Comparison of ENCODE assay signal across 21 cellular contexts in genomic region chr3:50326182-50326541, GRCh38. TPM values are rescaled to one million over a fixed set of nuclear protein-coding genes. Genes with fewer than 3 reads are reported as not detected.
A peak's percentile ranks its signal among the peaks of the same experiment; 100 is the strongest.
DNase-seq lines count a peak whose midpoint lies in the region; ATAC-seq, FAIRE-seq and TF ChIP-seq lines count a peak whose summit lies in the region.
"Had no signal": no experiment of that assay in that cellular context is flagged by ENCODE, and none has a peak within 500 bp of the region (broad histone marks: within the 10 kb centered on the region; RNA-seq: fewer than 3 reads in every experiment).

No MANE protein-coding gene starts in this region.

- TF ChIP-seq EP300 in HepG2 (IDR thresholded peaks at IDR 0.05; ENCODE audit: low read depth in 2 of 2, low read length in 2 of 2), result no peak
- no peak for TF ChIP-seq EP300 in HepG2 (CRISPR knock-in tag; IDR thresholded peaks at IDR 0.05; ENCODE audit: borderline replicate concordance)

- no peaks in the 10 kb centered on the region for H3K9me3 ChIP-seq in HepG2 (ENCODE audit: low read length)
- H3K9me3 ChIP-seq in right lobe of liver, result no peaks in the 10 kb centered on the region
- H3K9me3 ChIP-seq in T-helper 17 cell (ENCODE audit: control insufficient read depth, low read length, poor library complexity, severe bottlenecking), result no peaks in the 10 kb centered on the region
- H3K9me3 ChIP-seq in esophagus squamous epithelium, result no peaks in the 10 kb centered on the region
- H3K9me3 ChIP-seq: pancreas, SK-N-SH, thoracic aorta had no signal

- TF ChIP-seq RAD21 in HepG2 (CRISPR knock-in tag; IDR thresholded peaks at IDR 0.05), result no peak

- POLR2A ChIA-PET in HepG2 (lab: Yijun Ruan, JAX), result interaction anchor here (3.5 kb wide), 1 partner anchor 11 kb away, joined by 66 read pairs; no protein-coding TSS in a partner anchor

- H3K4me1 ChIP-seq in HepG2 (ENCODE audit: insufficient read depth, low read length), result peaks cover 60% of the 10 kb centered on the region
- peaks cover 0 to 33% (median 15%) of the 10 kb centered on the region in 4 donors for H3K4me1 ChIP-seq in right lobe of liver
- H3K4me1 ChIP-seq in esophagus squamous epithelium, result peaks cover 39 to 75% (median 40%) of the 10 kb centered on the region in 3 donors

- no TSS peak for BruUV-seq in HepG2 (replicated peaks; lab: Mats Ljungman, UMichigan)

- no peaks in the 10 kb centered on the region for H3K9me3 Mint-ChIP-seq in stimulated activated memory B cell treated with anti-CD40 and anti-IgM and Interleukin-4, amounts not matched to agents 10 μg/mL and 1 μg/mL and 100 μg/mL, for 72 hours

- no peaks in the 10 kb centered on the region for H4K20me1 ChIP-seq in HepG2 (ENCODE audit: insufficient read depth, low read length)

- no peak for FAIRE-seq in HepG2 (lab: Jason Lieb, UNC)
- FAIRE-seq: colon, endothelial cell of umbilical vein, pancreas had no signal

- intact Hi-C loops in HepG2 (cut with micrococcal nuclease; ENCODE audit: unreplicated experiment) (no loop called here), right lobe of liver (cut with DNase I) (loop anchor here in 1 of 2 donors (5.0 kb wide), 1 partner anchor 49 kb away; the partner anchor contains the start of gene LSMEM2), esophagus squamous epithelium (cut with DNase I) (loop anchor here (10.0 kb wide), 1 partner anchor 51 kb away; the partner anchor contains the start of gene LSMEM2)

- H3K36me3 ChIP-seq in HepG2 (replicated peaks in 1 of 2; ENCODE audit: control insufficient read depth in 1 of 2, insufficient read depth in 2 of 2, low read length in 2 of 2) (peaks cover 8 to 28% of the 10 kb centered on the region in 2 experiments), right lobe of liver (peaks cover 4 to 21% (median 9%) of the 10 kb centered on the region in 4 donors), esophagus squamous epithelium (peaks cover 13 to 41% (median 16%) of the 10 kb centered on the region in 3 donors)

- TF ChIP-seq POLR2A in HepG2 (IDR thresholded peaks at IDR 0.05; ENCODE audit: insufficient read depth in 1 of 2, low read depth in 2 of 2, low read length in 2 of 2), result no peak
- no peak for TF ChIP-seq POLR2A in right lobe of liver (IDR thresholded peaks at IDR 0.05)
- no peak for TF ChIP-seq POLR2A in esophagus squamous epithelium (IDR thresholded peaks at IDR 0.05)

- ATAC-seq in HepG2 (no peak), right lobe of liver (no peak), T-helper 17 cell (no peak), GM19351 (IDR thresholded peaks at IDR 0.05; ENCODE audit: unreplicated experiment) (no peak), GM21528 (IDR thresholded peaks at IDR 0.05; ENCODE audit: low FRiP score, unreplicated experiment) (no peak)
- ATAC-seq in stimulated activated memory B cell treated with anti-CD40 and anti-IgM and Interleukin-4, amounts not matched to agents 10 μg/mL and 1 μg/mL and 100 μg/mL, for 72 hours, result no peak
- ATAC-seq: left colon, pancreas had no signal

- 87% methylated on average over 8 of the region's 8 CpGs for WGBS in HepG2 (ENCODE audit: low lambda C conversion rate)
- 84% methylated on average over 4 of the region's 8 CpGs for WGBS in right lobe of liver (ENCODE audit: insufficient coverage, low coverage, low lambda C conversion rate, missing lambda C conversion rate)
- WGBS in esophagus squamous epithelium, 2 donors, result 83 to 85% methylated on average over 2 to 7 of the region's 8 CpGs

- in situ Hi-C loops in HepG2 (cut with HindIII; ENCODE audit: extremely low pct_ligation_motif_present, low pct_unique_long_range_greater_than_20kb), result no loop called here

- H3K4me2 ChIP-seq in HepG2 (ENCODE audit: low read depth, low read length), result no peak overlapping the region

- CTCF ChIA-PET in HepG2 (lab: Yijun Ruan, JAX; ENCODE audit: low intra/inter-chr PET ratio, low total read pairs), result no interaction called here

- H3K27ac ChIP-seq in HepG2 (ENCODE audit: extremely low read length, insufficient read depth, low read length) (no peak overlapping the region), right lobe of liver (no peak overlapping the region), esophagus squamous epithelium (peak overlapping the region in 3 of 4 donors; percentile 6 to 98 (median 94))
- H3K27ac ChIP-seq: pancreas, thoracic aorta had no signal

- peaks cover 13% of the 10 kb centered on the region for H3K79me2 ChIP-seq in HepG2 (ENCODE audit: insufficient read depth, low read length)

- TF ChIP-seq CTCF in HepG2 (CRISPR knock-in tag; IDR thresholded peaks at IDR 0.05) (no peak), right lobe of liver (IDR thresholded peaks at IDR 0.05) (no peak), esophagus squamous epithelium (IDR thresholded peaks at IDR 0.05) (no peak), foreskin fibroblast (IDR thresholded peaks at IDR 0.05; ENCODE audit: low read depth, low read length) (no peak)

- H2AFZ ChIP-seq in HepG2 (ENCODE audit: low read length), result no peak overlapping the region

- H3K4me3 ChIP-seq in HepG2 (replicated peaks in 1 of 3; ENCODE audit: insufficient read depth in 1 of 3, low read depth in 2 of 3, low read length in 3 of 3), result no peak overlapping the region
- no peak overlapping the region for H3K4me3 ChIP-seq in right lobe of liver
- no peak overlapping the region for H3K4me3 ChIP-seq in esophagus squamous epithelium
- no peak overlapping the region for H3K4me3 ChIP-seq in foreskin fibroblast (ENCODE audit: low read depth in 1 of 2, low read length in 2 of 2)
- H3K4me3 ChIP-seq: pancreas, thoracic aorta had no signal

- no peak overlapping the region for H3K9ac ChIP-seq in HepG2 (ENCODE audit: insufficient read depth, low read depth, low read length)

- no peaks in the 10 kb centered on the region for H3K36me3 Mint-ChIP-seq in T-helper 17 cell (ENCODE audit: low read depth)
- H3K36me3 Mint-ChIP-seq in stimulated activated memory B cell treated with anti-CD40 and anti-IgM and Interleukin-4, amounts not matched to agents 10 μg/mL and 1 μg/mL and 100 μg/mL, for 72 hours, result peaks cover 24% of the 10 kb centered on the region

- DNase-seq in HepG2 (ENCODE audit: low spot score) (no peak), right lobe of liver (no peak), T-helper 17 cell (no peak), esophagus squamous epithelium (lab: John Stamatoyannopoulos, UW) (no peak), foreskin fibroblast (no peak)
- DNase-seq: activated CD4-positive, alpha-beta T cell treated with anti-CD3 and anti-CD28 coated beads, Interleukin-2, amount 50 U/mL, for 1 hour; foreskin melanocyte; KG1; NCI-H774; SK-N-SH; stimulated activated CD4-positive, alpha-beta T cell treated with anti-CD3 and anti-CD28 coated beads, Interleukin-4, amount 100 ng/mL, for 4 hours; stimulated activated CD8-positive, alpha-beta memory T cell treated with anti-CD3 and anti-CD28 coated beads, Interleukin-4, amount 100 ng/mL, for 48 hours had no signal

- no peaks in the 10 kb centered on the region for H3K27me3 ChIP-seq in HepG2 (ENCODE audit: control insufficient read depth in 1 of 2, insufficient read depth in 2 of 2, low read length in 2 of 2)
- no peaks in the 10 kb centered on the region for H3K27me3 ChIP-seq in right lobe of liver
- H3K27me3 ChIP-seq in esophagus squamous epithelium, result no peaks in the 10 kb centered on the region
- H3K27me3 ChIP-seq: pancreas had no signal

- peaks cover 18% of the 10 kb centered on the region for H3K4me1 Mint-ChIP-seq in T-helper 17 cell
- H3K4me1 Mint-ChIP-seq in stimulated activated memory B cell treated with anti-CD40 and anti-IgM and Interleukin-4, amounts not matched to agents 10 μg/mL and 1 μg/mL and 100 μg/mL, for 72 hours, result peaks cover 56% of the 10 kb centered on the region

- H3K4me3 Mint-ChIP-seq in T-helper 17 cell, result no peak overlapping the region
- peak overlapping the region; percentile 9 for H3K4me3 Mint-ChIP-seq in stimulated activated memory B cell treated with anti-CD40 and anti-IgM and Interleukin-4, amounts not matched to agents 10 μg/mL and 1 μg/mL and 100 μg/mL, for 72 hours

- H3K27ac Mint-ChIP-seq in T-helper 17 cell, result peak overlapping the region; percentile 3
- no peak overlapping the region for H3K27ac Mint-ChIP-seq in stimulated activated memory B cell treated with anti-CD40 and anti-IgM and Interleukin-4, amounts not matched to agents 10 μg/mL and 1 μg/mL and 100 μg/mL, for 72 hours

- H3K27me3 Mint-ChIP-seq in T-helper 17 cell, result no peaks in the 10 kb centered on the region
- no peaks in the 10 kb centered on the region for H3K27me3 Mint-ChIP-seq in stimulated activated memory B cell treated with anti-CD40 and anti-IgM and Interleukin-4, amounts not matched to agents 10 μg/mL and 1 μg/mL and 100 μg/mL, for 72 hours

RNA-seq across cellular contexts. Expression of gene TUSC2, which starts 1.9 kb away (rescaled TPM):
- total RNA-seq in HepG2 (2016; rRNA removed; fragmentation: Illumina TruSeq; extraction: Trizol) (35.9 and 36.7 TPM in 2 replicates), right lobe of liver (10 to 100 TPM in 5 of 6 experiments, 1 to 10 TPM in 1; 9.7 to 36.9 (median 12.5) TPM), T-helper 17 cell (10 to 100 TPM; 17.7 to 18.0 TPM), esophagus squamous epithelium (10 to 100 TPM; 16.0 to 42.9 (median 27.4) TPM)
- 71.2 and 71.5 TPM in 2 replicates for total RNA-seq in HepG2 (2016; cell fraction: cytosol; rRNA removed; fragmentation: Illumina TruSeq; extraction: Trizol; ENCODE audit: low read depth)
- total RNA-seq in HepG2 (2016; cell fraction: insoluble cytoplasmic fraction; rRNA removed; fragmentation: Illumina TruSeq; extraction: Trizol), result 33.2 and 36.7 TPM in 2 replicates
- total RNA-seq in HepG2 (2016; cell fraction: membrane; rRNA removed; fragmentation: Illumina TruSeq; extraction: Trizol), result 83.6 and 94.5 TPM in 2 replicates
- 16.6 and 17.7 TPM in 2 replicates for total RNA-seq in HepG2 (2016; cell fraction: nucleus; rRNA removed; fragmentation: Illumina TruSeq; extraction: Trizol)
- polyA plus RNA-seq in HepG2 (2011; rRNA removed), result 38.5 and 39.1 TPM in 2 replicates
- 42.4 and 45.2 TPM in 2 replicates for polyA plus RNA-seq in HepG2 (2011; cell fraction: cytosol; rRNA removed)
- polyA plus RNA-seq in HepG2 (2011; cell fraction: nucleus; rRNA removed), result 12.4 and 16.2 TPM in 2 replicates
- polyA plus RNA-seq in HepG2 (2012), result 15.6 and 21.1 TPM in 2 replicates
- polyA plus RNA-seq in HepG2 (2016; cell fraction: cytosol; fragmentation: Illumina TruSeq; extraction: Trizol; ENCODE audit: low read depth), result 124 and 125 TPM in 2 replicates
- polyA plus RNA-seq in HepG2 (2016; cell fraction: insoluble cytoplasmic fraction; fragmentation: Illumina TruSeq; extraction: Trizol; ENCODE audit: low read depth), result 51.0 and 54.1 TPM in 2 replicates
- polyA plus RNA-seq in HepG2 (2016; cell fraction: membrane; fragmentation: Illumina TruSeq; extraction: Trizol; ENCODE audit: low read depth), result 95.2 and 102 TPM in 2 replicates
- 42.2 and 43.7 TPM in 2 replicates for polyA plus RNA-seq in HepG2 (2016; cell fraction: nucleus; fragmentation: Illumina TruSeq; extraction: Trizol; ENCODE audit: insufficient read depth, low read depth)
- 25.7 and 41.9 TPM in 2 replicates for polyA minus RNA-seq in HepG2 (2011; rRNA and poly(A)+ RNA removed; ENCODE audit: low replicate concordance)
- polyA minus RNA-seq in HepG2 (2011; cell fraction: cytosol; rRNA and poly(A)+ RNA removed), result 7.9 and 8.1 TPM in 2 replicates
- polyA minus RNA-seq in HepG2 (2011; cell fraction: nucleus; rRNA and poly(A)+ RNA removed), result 5.0 and 5.5 TPM in 2 replicates

RNA-seq across cellular contexts. Expression of gene HYAL2, which starts 3.6 kb away (rescaled TPM):
- total RNA-seq in HepG2 (2016; rRNA removed; fragmentation: Illumina TruSeq; extraction: Trizol), result 40.9 and 76.2 TPM in 2 replicates
- total RNA-seq in HepG2 (2016; cell fraction: cytosol; rRNA removed; fragmentation: Illumina TruSeq; extraction: Trizol; ENCODE audit: low read depth), result 33.8 and 45.1 TPM in 2 replicates
- total RNA-seq in HepG2 (2016; cell fraction: insoluble cytoplasmic fraction; rRNA removed; fragmentation: Illumina TruSeq; extraction: Trizol), result 38.5 and 74.2 TPM in 2 replicates
- 60.8 and 76.3 TPM in 2 replicates for total RNA-seq in HepG2 (2016; cell fraction: membrane; rRNA removed; fragmentation: Illumina TruSeq; extraction: Trizol)
- total RNA-seq in HepG2 (2016; cell fraction: nucleus; rRNA removed; fragmentation: Illumina TruSeq; extraction: Trizol), result 56.5 and 69.1 TPM in 2 replicates
- polyA plus RNA-seq in HepG2 (2011; rRNA removed), result 102 and 144 TPM in 2 replicates
- 110 and 154 TPM in 2 replicates for polyA plus RNA-seq in HepG2 (2011; cell fraction: cytosol; rRNA removed)
- polyA plus RNA-seq in HepG2 (2011; cell fraction: nucleus; rRNA removed), result 94.8 and 103 TPM in 2 replicates
- 37.6 and 45.4 TPM in 2 replicates for polyA plus RNA-seq in HepG2 (2012)
- polyA plus RNA-seq in HepG2 (2016; cell fraction: cytosol; fragmentation: Illumina TruSeq; extraction: Trizol; ENCODE audit: low read depth), result 32.1 and 39.0 TPM in 2 replicates
- 33.6 and 35.3 TPM in 2 replicates for polyA plus RNA-seq in HepG2 (2016; cell fraction: insoluble cytoplasmic fraction; fragmentation: Illumina TruSeq; extraction: Trizol; ENCODE audit: low read depth)
- polyA plus RNA-seq in HepG2 (2016; cell fraction: membrane; fragmentation: Illumina TruSeq; extraction: Trizol; ENCODE audit: low read depth), result 47.1 and 53.3 TPM in 2 replicates
- polyA plus RNA-seq in HepG2 (2016; cell fraction: nucleus; fragmentation: Illumina TruSeq; extraction: Trizol; ENCODE audit: insufficient read depth, low read depth), result 84.1 and 84.7 TPM in 2 replicates
- 83.3 and 236 TPM in 2 replicates for polyA minus RNA-seq in HepG2 (2011; rRNA and poly(A)+ RNA removed; ENCODE audit: low replicate concordance)
- polyA minus RNA-seq in HepG2 (2011; cell fraction: cytosol; rRNA and poly(A)+ RNA removed), result 38.1 and 40.4 TPM in 2 replicates
- 37.0 and 41.7 TPM in 2 replicates for polyA minus RNA-seq in HepG2 (2011; cell fraction: nucleus; rRNA and poly(A)+ RNA removed)
- total RNA-seq in right lobe of liver, result 10 to 100 TPM; 13.0 to 41.6 (median 21.2) TPM
- total RNA-seq in T-helper 17 cell, result 1 to 10 TPM; 1.6 to 2.1 TPM
- total RNA-seq in esophagus squamous epithelium, result 10 to 100 TPM; 36.7 to 68.9 (median 51.5) TPM

RNA-seq across cellular contexts. Expression of gene RASSF1, which starts 14.5 kb away (rescaled TPM):
- 7.7 and 10.2 TPM in 2 replicates for total RNA-seq in HepG2 (2016; rRNA removed; fragmentation: Illumina TruSeq; extraction: Trizol)
- total RNA-seq in HepG2 (2016; cell fraction: cytosol; rRNA removed; fragmentation: Illumina TruSeq; extraction: Trizol; ENCODE audit: low read depth), result 2.7 TPM in 2 replicates
- 7.2 and 11.0 TPM in 2 replicates for total RNA-seq in HepG2 (2016; cell fraction: insoluble cytoplasmic fraction; rRNA removed; fragmentation: Illumina TruSeq; extraction: Trizol)
- total RNA-seq in HepG2 (2016; cell fraction: membrane; rRNA removed; fragmentation: Illumina TruSeq; extraction: Trizol), result 5.2 and 5.8 TPM in 2 replicates
- 13.0 and 14.3 TPM in 2 replicates for total RNA-seq in HepG2 (2016; cell fraction: nucleus; rRNA removed; fragmentation: Illumina TruSeq; extraction: Trizol)
- 27.5 and 28.6 TPM in 2 replicates for polyA plus RNA-seq in HepG2 (2011; rRNA removed)
- polyA plus RNA-seq in HepG2 (2011; cell fraction: cytosol; rRNA removed), result 23.8 and 31.2 TPM in 2 replicates
- 38.6 and 41.6 TPM in 2 replicates for polyA plus RNA-seq in HepG2 (2011; cell fraction: nucleus; rRNA removed)
- 11.2 and 17.2 TPM in 2 replicates for polyA plus RNA-seq in HepG2 (2012)
- 2.5 and 2.6 TPM in 2 replicates for polyA plus RNA-seq in HepG2 (2016; cell fraction: cytosol; fragmentation: Illumina TruSeq; extraction: Trizol; ENCODE audit: low read depth)
- polyA plus RNA-seq in HepG2 (2016; cell fraction: insoluble cytoplasmic fraction; fragmentation: Illumina TruSeq; extraction: Trizol; ENCODE audit: low read depth), result 7.5 and 8.1 TPM in 2 replicates
- 3.3 TPM in 2 replicates for polyA plus RNA-seq in HepG2 (2016; cell fraction: membrane; fragmentation: Illumina TruSeq; extraction: Trizol; ENCODE audit: low read depth)
- polyA plus RNA-seq in HepG2 (2016; cell fraction: nucleus; fragmentation: Illumina TruSeq; extraction: Trizol; ENCODE audit: insufficient read depth, low read depth), result 32.3 and 32.6 TPM in 2 replicates
- 14.7 and 35.5 TPM in 2 replicates for polyA minus RNA-seq in HepG2 (2011; rRNA and poly(A)+ RNA removed; ENCODE audit: low replicate concordance)
- polyA minus RNA-seq in HepG2 (2011; cell fraction: cytosol; rRNA and poly(A)+ RNA removed), result 4.9 and 5.4 TPM in 2 replicates
- polyA minus RNA-seq in HepG2 (2011; cell fraction: nucleus; rRNA and poly(A)+ RNA removed), result 9.9 and 10.0 TPM in 2 replicates
- 10 to 100 TPM in 3 of 6 experiments, 1 to 10 TPM in 3; 5.2 to 17.8 (median 9.1) TPM for total RNA-seq in right lobe of liver
- 100 to 1,000 TPM in 1 of 2 donors, 10 to 100 TPM in 1; 83.5 to 105 TPM for total RNA-seq in T-helper 17 cell
- 10 to 100 TPM; 11.9 to 31.7 (median 24.9) TPM for total RNA-seq in esophagus squamous epithelium

RNA-seq across cellular contexts. Expression of gene ZMYND10, which starts 19.4 kb away (rescaled TPM):
- total RNA-seq in HepG2 (2016; rRNA removed; fragmentation: Illumina TruSeq; extraction: Trizol) (0.49 and 0.60 TPM in 2 replicates), right lobe of liver (under 1 TPM; 0.25 to 0.70 (median 0.46) TPM), T-helper 17 cell (1 to 10 TPM; 1.1 to 1.3 TPM), esophagus squamous epithelium (1 to 10 TPM in 1 of 4 donors, not detected in 3; 1.1 TPM)
- 0.40 and 0.53 TPM in 2 replicates for total RNA-seq in HepG2 (2016; cell fraction: cytosol; rRNA removed; fragmentation: Illumina TruSeq; extraction: Trizol; ENCODE audit: low read depth)
- 0.33 and 0.56 TPM in 2 replicates for total RNA-seq in HepG2 (2016; cell fraction: insoluble cytoplasmic fraction; rRNA removed; fragmentation: Illumina TruSeq; extraction: Trizol)
- total RNA-seq in HepG2 (2016; cell fraction: membrane; rRNA removed; fragmentation: Illumina TruSeq; extraction: Trizol), result 0.15 and 0.52 TPM in 2 replicates
- total RNA-seq in HepG2 (2016; cell fraction: nucleus; rRNA removed; fragmentation: Illumina TruSeq; extraction: Trizol), result 0.44 and 1.2 TPM in 2 replicates
- 0.74 and 1.8 TPM in 2 replicates for polyA plus RNA-seq in HepG2 (2011; rRNA removed)
- 0.30 and 0.62 TPM in 2 replicates for polyA plus RNA-seq in HepG2 (2011; cell fraction: cytosol; rRNA removed)
- 6.6 and 8.0 TPM in 2 replicates for polyA plus RNA-seq in HepG2 (2011; cell fraction: nucleus; rRNA removed)
- 0.51 and 1.8 TPM in 2 replicates for polyA plus RNA-seq in HepG2 (2012)
- polyA plus RNA-seq in HepG2 (2016; cell fraction: cytosol; fragmentation: Illumina TruSeq; extraction: Trizol; ENCODE audit: low read depth), result 0.24 and 0.28 TPM in 2 replicates
- polyA plus RNA-seq in HepG2 (2016; cell fraction: insoluble cytoplasmic fraction; fragmentation: Illumina TruSeq; extraction: Trizol; ENCODE audit: low read depth), result not detected in 2 replicates
- polyA plus RNA-seq in HepG2 (2016; cell fraction: membrane; fragmentation: Illumina TruSeq; extraction: Trizol; ENCODE audit: low read depth), result 0.17 and 0.38 TPM in 2 replicates
- 1.5 and 2.3 TPM in 2 replicates for polyA plus RNA-seq in HepG2 (2016; cell fraction: nucleus; fragmentation: Illumina TruSeq; extraction: Trizol; ENCODE audit: insufficient read depth, low read depth)
- 0.54 and 0.56 TPM in 2 replicates for polyA minus RNA-seq in HepG2 (2011; rRNA and poly(A)+ RNA removed; ENCODE audit: low replicate concordance)
- not detected in 2 replicates for polyA minus RNA-seq in HepG2 (2011; cell fraction: cytosol; rRNA and poly(A)+ RNA removed)
- 0.50 and 0.52 TPM in 2 replicates for polyA minus RNA-seq in HepG2 (2011; cell fraction: nucleus; rRNA and poly(A)+ RNA removed)
- total RNA-seq: thoracic aorta had no signal

RNA-seq across cellular contexts. Expression of gene HYAL1, which starts 22.8 kb away (rescaled TPM):
- total RNA-seq in HepG2 (2016; rRNA removed; fragmentation: Illumina TruSeq; extraction: Trizol) (50.5 and 76.5 TPM in 2 replicates), right lobe of liver (100 to 1,000 TPM in 4 of 6 experiments, 10 to 100 TPM in 2; 90.6 to 157 (median 136) TPM), T-helper 17 cell (under 1 TPM in 1 of 2 donors, not detected in 1; 0.44 TPM), esophagus squamous epithelium (1 to 10 TPM; 1.8 to 8.9 (median 4.8) TPM)
- total RNA-seq in HepG2 (2016; cell fraction: cytosol; rRNA removed; fragmentation: Illumina TruSeq; extraction: Trizol; ENCODE audit: low read depth), result 15.2 and 15.4 TPM in 2 replicates
- 49.7 and 78.4 TPM in 2 replicates for total RNA-seq in HepG2 (2016; cell fraction: insoluble cytoplasmic fraction; rRNA removed; fragmentation: Illumina TruSeq; extraction: Trizol)
- total RNA-seq in HepG2 (2016; cell fraction: membrane; rRNA removed; fragmentation: Illumina TruSeq; extraction: Trizol), result 36.1 and 38.7 TPM in 2 replicates
- 65.9 and 70.6 TPM in 2 replicates for total RNA-seq in HepG2 (2016; cell fraction: nucleus; rRNA removed; fragmentation: Illumina TruSeq; extraction: Trizol)
- 193 and 218 TPM in 2 replicates for polyA plus RNA-seq in HepG2 (2011; rRNA removed)
- 153 and 171 TPM in 2 replicates for polyA plus RNA-seq in HepG2 (2011; cell fraction: cytosol; rRNA removed)
- 132 and 137 TPM in 2 replicates for polyA plus RNA-seq in HepG2 (2011; cell fraction: nucleus; rRNA removed)
- 82.6 and 84.8 TPM in 2 replicates for polyA plus RNA-seq in HepG2 (2012)
- polyA plus RNA-seq in HepG2 (2016; cell fraction: cytosol; fragmentation: Illumina TruSeq; extraction: Trizol; ENCODE audit: low read depth), result 15.0 TPM in 2 replicates
- polyA plus RNA-seq in HepG2 (2016; cell fraction: insoluble cytoplasmic fraction; fragmentation: Illumina TruSeq; extraction: Trizol; ENCODE audit: low read depth), result 57.3 and 58.6 TPM in 2 replicates
- polyA plus RNA-seq in HepG2 (2016; cell fraction: membrane; fragmentation: Illumina TruSeq; extraction: Trizol; ENCODE audit: low read depth), result 31.8 and 34.0 TPM in 2 replicates
- 111 and 117 TPM in 2 replicates for polyA plus RNA-seq in HepG2 (2016; cell fraction: nucleus; fragmentation: Illumina TruSeq; extraction: Trizol; ENCODE audit: insufficient read depth, low read depth)
- polyA minus RNA-seq in HepG2 (2011; rRNA and poly(A)+ RNA removed; ENCODE audit: low replicate concordance), result 71.5 and 300 TPM in 2 replicates
- 89.0 and 90.5 TPM in 2 replicates for polyA minus RNA-seq in HepG2 (2011; cell fraction: cytosol; rRNA and poly(A)+ RNA removed)
- polyA minus RNA-seq in HepG2 (2011; cell fraction: nucleus; rRNA and poly(A)+ RNA removed), result 34.9 and 47.4 TPM in 2 replicates
- total RNA-seq: H4 had no signal

Comparison
In these comparisons a context has a peak if more than half of its experiments do, and no peak if none do; other contexts are left out.
1. H3K27ac ChIP-seq: peak in esophagus squamous epithelium (3 of 4); none in HepG2 (single experiment) and right lobe of liver (0 of 3).
2. RNA of gene HYAL2, which starts 3.6 kb away (total RNA-seq): 33.8 to 76.3 TPM in HepG2, 36.7 to 68.9 TPM in esophagus squamous epithelium and 13.0 to 41.6 TPM in right lobe of liver; 1.6 to 2.1 TPM in T-helper 17 cell; every median in the first group is over 4 times any median in the second.